In genomic region chr6:139313784-139314545, GRCh38 we compare ENCODE assay signal across 1 cellular context.
TF ChIP-seq lines count a peak whose summit lies in the region.

No MANE protein-coding gene starts in this region.

TF ChIP-seq in WTC11, 78 proteins besides CTCF, POLR2A, EP300 and RAD21 (continued from another document):
- TF ChIP-seq, protein P1, sequence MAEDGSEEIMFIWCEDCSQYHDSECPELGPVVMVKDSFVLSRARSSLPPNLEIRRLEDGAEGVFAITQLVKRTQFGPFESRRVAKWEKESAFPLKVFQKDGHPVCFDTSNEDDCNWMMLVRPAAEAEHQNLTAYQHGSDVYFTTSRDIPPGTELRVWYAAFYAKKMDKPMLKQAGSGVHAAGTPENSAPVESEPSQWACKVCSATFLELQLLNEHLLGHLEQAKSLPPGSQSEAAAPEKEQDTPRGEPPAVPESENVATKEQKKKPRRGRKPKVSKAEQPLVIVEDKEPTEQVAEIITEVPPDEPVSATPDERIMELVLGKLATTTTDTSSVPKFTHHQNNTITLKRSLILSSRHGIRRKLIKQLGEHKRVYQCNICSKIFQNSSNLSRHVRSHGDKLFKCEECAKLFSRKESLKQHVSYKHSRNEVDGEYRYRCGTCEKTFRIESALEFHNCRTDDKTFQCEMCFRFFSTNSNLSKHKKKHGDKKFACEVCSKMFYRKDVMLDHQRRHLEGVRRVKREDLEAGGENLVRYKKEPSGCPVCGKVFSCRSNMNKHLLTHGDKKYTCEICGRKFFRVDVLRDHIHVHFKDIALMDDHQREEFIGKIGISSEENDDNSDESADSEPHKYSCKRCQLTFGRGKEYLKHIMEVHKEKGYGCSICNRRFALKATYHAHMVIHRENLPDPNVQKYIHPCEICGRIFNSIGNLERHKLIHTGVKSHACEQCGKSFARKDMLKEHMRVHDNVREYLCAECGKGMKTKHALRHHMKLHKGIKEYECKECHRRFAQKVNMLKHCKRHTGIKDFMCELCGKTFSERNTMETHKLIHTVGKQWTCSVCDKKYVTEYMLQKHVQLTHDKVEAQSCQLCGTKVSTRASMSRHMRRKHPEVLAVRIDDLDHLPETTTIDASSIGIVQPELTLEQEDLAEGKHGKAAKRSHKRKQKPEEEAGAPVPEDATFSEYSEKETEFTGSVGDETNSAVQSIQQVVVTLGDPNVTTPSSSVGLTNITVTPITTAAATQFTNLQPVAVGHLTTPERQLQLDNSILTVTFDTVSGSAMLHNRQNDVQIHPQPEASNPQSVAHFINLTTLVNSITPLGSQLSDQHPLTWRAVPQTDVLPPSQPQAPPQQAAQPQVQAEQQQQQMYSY (CRISPR knock-in tag; IDR thresholded peaks at IDR 0.05): no peak
- TF ChIP-seq, protein P2, sequence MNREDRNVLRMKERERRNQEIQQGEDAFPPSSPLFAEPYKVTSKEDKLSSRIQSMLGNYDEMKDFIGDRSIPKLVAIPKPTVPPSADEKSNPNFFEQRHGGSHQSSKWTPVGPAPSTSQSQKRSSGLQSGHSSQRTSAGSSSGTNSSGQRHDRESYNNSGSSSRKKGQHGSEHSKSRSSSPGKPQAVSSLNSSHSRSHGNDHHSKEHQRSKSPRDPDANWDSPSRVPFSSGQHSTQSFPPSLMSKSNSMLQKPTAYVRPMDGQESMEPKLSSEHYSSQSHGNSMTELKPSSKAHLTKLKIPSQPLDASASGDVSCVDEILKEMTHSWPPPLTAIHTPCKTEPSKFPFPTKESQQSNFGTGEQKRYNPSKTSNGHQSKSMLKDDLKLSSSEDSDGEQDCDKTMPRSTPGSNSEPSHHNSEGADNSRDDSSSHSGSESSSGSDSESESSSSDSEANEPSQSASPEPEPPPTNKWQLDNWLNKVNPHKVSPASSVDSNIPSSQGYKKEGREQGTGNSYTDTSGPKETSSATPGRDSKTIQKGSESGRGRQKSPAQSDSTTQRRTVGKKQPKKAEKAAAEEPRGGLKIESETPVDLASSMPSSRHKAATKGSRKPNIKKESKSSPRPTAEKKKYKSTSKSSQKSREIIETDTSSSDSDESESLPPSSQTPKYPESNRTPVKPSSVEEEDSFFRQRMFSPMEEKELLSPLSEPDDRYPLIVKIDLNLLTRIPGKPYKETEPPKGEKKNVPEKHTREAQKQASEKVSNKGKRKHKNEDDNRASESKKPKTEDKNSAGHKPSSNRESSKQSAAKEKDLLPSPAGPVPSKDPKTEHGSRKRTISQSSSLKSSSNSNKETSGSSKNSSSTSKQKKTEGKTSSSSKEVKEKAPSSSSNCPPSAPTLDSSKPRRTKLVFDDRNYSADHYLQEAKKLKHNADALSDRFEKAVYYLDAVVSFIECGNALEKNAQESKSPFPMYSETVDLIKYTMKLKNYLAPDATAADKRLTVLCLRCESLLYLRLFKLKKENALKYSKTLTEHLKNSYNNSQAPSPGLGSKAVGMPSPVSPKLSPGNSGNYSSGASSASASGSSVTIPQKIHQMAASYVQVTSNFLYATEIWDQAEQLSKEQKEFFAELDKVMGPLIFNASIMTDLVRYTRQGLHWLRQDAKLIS (CRISPR knock-in tag; IDR thresholded peaks at IDR 0.05; ENCODE audit: borderline replicate concordance): 0 out of 2 replicates have a peak, but pooled peaks have one; percentile 9
- peak; percentile 40; the same call in 1 of the 2 replicates for TF ChIP-seq ZNF532 (CRISPR knock-in tag; IDR thresholded peaks at IDR 0.05; ENCODE audit: borderline replicate concordance)
- TF ChIP-seq, protein P3, sequence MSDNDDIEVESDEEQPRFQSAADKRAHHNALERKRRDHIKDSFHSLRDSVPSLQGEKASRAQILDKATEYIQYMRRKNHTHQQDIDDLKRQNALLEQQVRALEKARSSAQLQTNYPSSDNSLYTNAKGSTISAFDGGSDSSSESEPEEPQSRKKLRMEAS (CRISPR knock-in tag; IDR thresholded peaks at IDR 0.05): no peak
- peak; percentile 81 for TF ChIP-seq USF2 (CRISPR knock-in tag; IDR thresholded peaks at IDR 0.05)
- no peak for TF ChIP-seq ERG (CRISPR knock-in tag; IDR thresholded peaks at IDR 0.05)
- TF ChIP-seq, protein P4, sequence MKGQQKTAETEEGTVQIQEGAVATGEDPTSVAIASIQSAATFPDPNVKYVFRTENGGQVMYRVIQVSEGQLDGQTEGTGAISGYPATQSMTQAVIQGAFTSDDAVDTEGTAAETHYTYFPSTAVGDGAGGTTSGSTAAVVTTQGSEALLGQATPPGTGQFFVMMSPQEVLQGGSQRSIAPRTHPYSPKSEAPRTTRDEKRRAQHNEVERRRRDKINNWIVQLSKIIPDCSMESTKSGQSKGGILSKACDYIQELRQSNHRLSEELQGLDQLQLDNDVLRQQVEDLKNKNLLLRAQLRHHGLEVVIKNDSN (CRISPR knock-in tag; IDR thresholded peaks at IDR 0.05): peak; percentile 69
- peak; percentile 68; the same call in 1 of the 2 replicates for TF ChIP-seq TEAD1 (CRISPR knock-in tag; IDR thresholded peaks at IDR 0.05)
- no peak for TF ChIP-seq ETV6 (CRISPR knock-in tag; IDR thresholded peaks at IDR 0.05)
- TF ChIP-seq OVOL2 (CRISPR knock-in tag; IDR thresholded peaks at IDR 0.05; ENCODE audit: borderline replicate concordance): no peak
